ENCODE assay signal across 8 cellular contexts in genomic region chrX:118974088-118974907, GRCh38.
A peak's percentile ranks its signal among the peaks of the same experiment; 100 is the strongest.
DNase-seq lines count a peak whose midpoint lies in the region; ATAC-seq lines count a peak whose summit lies in the region.

TSS of gene LONRF3 (plus strand) at chrX:118974618. CDS start at chrX:118974781, 163 bp downstream.

- ATAC-seq in HG02870 (IDR thresholded peaks at IDR 0.05; ENCODE audit: unreplicated experiment), result no peak

- DNase-seq in D341Med (ENCODE audit: low spot score) (peak; percentile 52), LoVo (ENCODE audit: low spot score) (peak; percentile 51), cerebellar cortex (ENCODE audit: low spot score) (peak; percentile 79), kidney tubule cell (ENCODE audit: low spot score) (peak; percentile 36), NCI-H187 (lab: John Stamatoyannopoulos, UW) (no peak)
- peak; percentile 59 for DNase-seq in activated CD4-positive, CD25-positive, alpha-beta regulatory T cell treated with anti-CD3 and anti-CD28 coated beads, Interleukin-2, amount 50 U/mL, for 72 hours
- DNase-seq in stimulated activated CD4-positive, alpha-beta T cell treated with anti-CD3 and anti-CD28 coated beads, Interleukin-12 subunit alpha, Interleukin-12 subunit beta, amount 100 ng/mL, for 4 hours, result peak; percentile 52

Comparison
In these comparisons a context has a peak if more than half of its experiments do, and no peak if none do; other contexts are left out.
1. DNase-seq: peak in D341Med (single experiment), LoVo (single experiment), activated CD4-positive, CD25-positive, alpha-beta regulatory T cell treated with anti-CD3 and anti-CD28 coated beads, Interleukin-2, amount 50 U/mL, for 72 hours (single experiment), cerebellar cortex (single experiment), kidney tubule cell (single experiment) and stimulated activated CD4-positive, alpha-beta T cell treated with anti-CD3 and anti-CD28 coated beads, Interleukin-12 subunit alpha, Interleukin-12 subunit beta, amount 100 ng/mL, for 4 hours (single experiment); none in NCI-H187 (0 of 2).